ENCODE assay signal across 8 cellular contexts in genomic region chr2:74458132-74458956, GRCh38. TPM values are rescaled to one million over a fixed set of nuclear protein-coding genes. Genes with fewer than 3 reads are reported as not detected.
A peak's percentile ranks its signal among the peaks of the same experiment; 100 is the strongest.
DNase-seq lines count a peak whose midpoint lies in the region; ATAC-seq, FAIRE-seq and TF ChIP-seq lines count a peak whose summit lies in the region.

Gene WBP1, plus strand, starts transcription at chr2:74458438. Its CDS starts 165 bp downstream, at chr2:74458603.

- peak within 1 kb of the TSS; percentile 94 to 100 (median 100) for H3K27ac Mint-ChIP-seq in naive thymus-derived CD8-positive, alpha-beta T cell

- peaks cover 9% of the 10 kb centered on the region for H3F3A ChIP-seq in Loucy (ENCODE audit: low read depth)

- no peaks in the 10 kb centered on the region for H3K9me2 ChIP-seq in Loucy (replicated peaks; ENCODE audit: low read depth, low read length)

- H3K79me2 ChIP-seq in Loucy (ENCODE audit: insufficient read depth, low read length) = peaks cover 40% of the 10 kb centered on the region

- H3K36me3 ChIP-seq in Loucy (ENCODE audit: insufficient read depth, low read length) = no peaks in the 10 kb centered on the region; the same call in 1 of the 2 replicates

- H3K4me3 ChIP-seq in Loucy (ENCODE audit: low read length, poor library complexity, severe bottlenecking) (peak within 1 kb of the TSS; percentile 97), fibroblast of mammary gland (ENCODE audit: control insufficient read depth, low read depth, low read length) (peak within 1 kb of the TSS; percentile 94)

- H3K4me1 ChIP-seq in Loucy (ENCODE audit: insufficient read depth, low read length, poor library complexity, severe bottlenecking) = peaks cover 24% of the 10 kb centered on the region

- H3K4me1 Mint-ChIP-seq in naive thymus-derived CD8-positive, alpha-beta T cell = peaks cover 42 to 73% (median 60%) of the 10 kb centered on the region in 4 donors

- peak within 1 kb of the TSS; percentile 93 for H2AFZ ChIP-seq in Loucy (ENCODE audit: low read length)

- H3K36me3 Mint-ChIP-seq in naive thymus-derived CD8-positive, alpha-beta T cell = peaks cover 0 to 20% (median 0%) of the 10 kb centered on the region in 3 donors

- H3K9me3 ChIP-seq in Loucy (ENCODE audit: insufficient read depth, low read depth, low read length) = no peaks in the 10 kb centered on the region

- peaks cover 7% of the 10 kb centered on the region for H4K20me1 ChIP-seq in Loucy (ENCODE audit: insufficient read depth, low read length, poor library complexity, severe bottlenecking)

- H3K9ac ChIP-seq in Loucy (ENCODE audit: low read depth, low read length, poor library complexity, severe bottlenecking) = peak within 1 kb of the TSS; percentile 95

- peak; percentile 85 for FAIRE-seq in H54 (lab: Jason Lieb, UNC)

- H3K9me3 Mint-ChIP-seq in naive thymus-derived CD8-positive, alpha-beta T cell = no peaks in the 10 kb centered on the region

- H3K4me2 ChIP-seq in Loucy (ENCODE audit: low read depth, low read length, poor library complexity, severe bottlenecking) = peak within 1 kb of the TSS; percentile 98

- no peak for TF ChIP-seq CTCF in Loucy (conservative IDR thresholded peaks at IDR 0.05; ENCODE audit: low read length)
- TF ChIP-seq CTCF in fibroblast of mammary gland (conservative IDR thresholded peaks at IDR 0.05; ENCODE audit: control insufficient read depth, insufficient read depth, low read depth, low read length) = no peak

- POLR2A ChIA-PET in naive thymus-derived CD8-positive, alpha-beta T cell (lab: Charles Lee) = interaction anchor here (0.5 to 9.8 kb wide), 28 partner anchors 10 to 1226 kb away, joined by 3 to 172 read pairs (median 4); partner anchors contain the start of genes AUP1, C2orf81, CCDC142 and CCT7

- H3K4me3 Mint-ChIP-seq in naive thymus-derived CD8-positive, alpha-beta T cell = peak within 1 kb of the TSS; percentile 91 to 100 (median 98)

- H3K27me3 Mint-ChIP-seq in naive thymus-derived CD8-positive, alpha-beta T cell = peaks cover 0 to 2% (median 0%) of the 10 kb centered on the region in 5 donors

- TF ChIP-seq POLR2A in H54 (IDR thresholded peaks at IDR 0.05; ENCODE audit: low read depth, low read length) = peak; percentile 61
- peak; percentile 46 for TF ChIP-seq POLR2A in Raji (IDR thresholded peaks at IDR 0.05; ENCODE audit: insufficient read depth, low read depth, low read length)

- ATAC-seq in naive thymus-derived CD8-positive, alpha-beta T cell = peak; percentile 83 to 84

- no peaks in the 10 kb centered on the region for H3K27me3 ChIP-seq in Loucy (ENCODE audit: insufficient read depth, low read length, poor library complexity, severe bottlenecking)

- DNase-seq in Daoy (ENCODE audit: low read depth) (peak; percentile 100), H54 (ENCODE audit: insufficient read length, low spot score) (peak; percentile 99), fibroblast of mammary gland (ENCODE audit: low read depth) (peak; percentile 100)
- DNase-seq in activated T-helper 9 cell treated with anti-CD3 and anti-CD28 coated beads, Interleukin-2, amount 50 U/mL, for 16 hours (ENCODE audit: low read depth) = peak; percentile 98
- DNase-seq in naive thymus-derived CD8-positive, alpha-beta T cell = peak; percentile 90 to 100 (median 100)
- DNase-seq in stimulated activated naive CD4-positive, alpha-beta T cell (lab: John Stamatoyannopoulos, UW) = peak; percentile 95 to 100 (median 99)

RNA-seq across cellular contexts. Expression of gene WBP1, which starts in this region (rescaled TPM):
- total RNA-seq in Daoy (2014; rRNA removed; shearing (Covaris generic)) = 30.9 and 37.0 TPM in 2 replicates
- 100 to 1,000 TPM; 121 to 122 TPM for total RNA-seq in naive thymus-derived CD8-positive, alpha-beta T cell
- 10 to 100 TPM; 32.4 to 38.3 (median 34.2) TPM for polyA plus RNA-seq in naive thymus-derived CD8-positive, alpha-beta T cell

Comparison
In these comparisons a context has a peak if more than half of its experiments do, and no peak if none do; other contexts are left out.
1. Peak in every context shown above with its lines: DNase-seq, ATAC-seq and H3K4me3 ChIP-seq.